In the genomic region with DNA sequence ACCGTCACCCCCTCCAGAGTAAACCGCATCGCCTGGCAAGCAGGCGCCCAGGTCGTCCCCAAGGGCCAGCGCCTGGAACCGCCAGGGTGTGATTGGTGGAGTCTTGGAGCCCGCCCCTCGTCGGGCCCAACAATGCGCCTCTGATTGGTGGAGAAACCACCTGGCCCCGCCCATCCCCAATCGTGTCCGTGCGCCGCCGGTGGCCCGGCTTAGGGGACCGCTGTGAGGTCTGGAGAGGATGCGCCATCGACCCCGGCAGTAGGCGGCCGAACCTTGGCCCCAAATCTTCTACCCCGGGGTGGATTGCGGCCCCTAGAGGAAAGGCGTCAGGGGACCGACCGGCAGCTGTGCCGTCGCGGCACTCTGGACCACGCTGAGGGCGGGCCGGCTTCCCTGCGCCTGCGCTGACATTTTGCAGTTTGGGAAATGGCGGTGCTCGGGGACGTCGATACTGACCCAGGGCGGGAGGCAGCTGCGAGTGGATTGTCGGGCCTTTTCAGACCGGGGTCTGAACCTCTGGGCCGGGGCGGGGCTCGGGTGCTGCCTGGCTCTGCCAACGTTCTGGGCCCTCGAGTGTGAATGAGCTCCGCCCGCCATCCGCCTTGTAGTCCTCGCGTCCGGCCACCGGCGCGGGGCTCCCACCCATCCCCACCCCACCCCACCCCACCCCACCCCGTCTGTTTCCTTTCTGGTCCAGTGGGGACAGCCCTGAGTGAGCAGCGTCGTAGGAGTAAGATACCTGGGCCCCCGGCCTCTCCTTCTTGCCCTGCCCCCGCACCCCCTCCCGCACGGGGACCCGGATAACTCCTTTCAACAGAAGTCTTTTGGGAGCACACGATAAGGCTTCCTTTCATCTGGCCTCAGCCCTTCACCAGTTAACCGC, we compare ENCODE assay signal across 1 cellular context.
TF ChIP-seq lines count a peak whose summit lies in the region.

No MANE protein-coding gene starts in this region.

TF ChIP-seq in K562, 482 proteins besides CTCF, POLR2A, EP300 and RAD21 (continued from another document and continues in another):
- peak; percentile 96 for TF ChIP-seq HINFP (tag; conservative IDR thresholded peaks at IDR 0.05; ENCODE audit: low read depth)
- peak; percentile 80; the same call in 1 of the 2 replicates for TF ChIP-seq CC2D1A (IDR thresholded peaks at IDR 0.05)
- peak; percentile 44 for TF ChIP-seq DEAF1 (CRISPR knock-in tag; IDR thresholded peaks at IDR 0.05)
- no peak; the same call in 1 of the 2 replicates for TF ChIP-seq EP400 (IDR thresholded peaks at IDR 0.05)
- peak; percentile 44 for TF ChIP-seq SAP30 (IDR thresholded peaks at IDR 0.05; ENCODE audit: borderline replicate concordance, insufficient read depth, low read depth, low read length, poor library complexity, severe bottlenecking)
- no peak for TF ChIP-seq NR2F6 (CRISPR knock-in tag; IDR thresholded peaks at IDR 0.05)
- TF ChIP-seq MTA3 (IDR thresholded peaks at IDR 0.05; ENCODE audit: borderline replicate concordance): peak; percentile 91
- TF ChIP-seq XRCC5 (IDR thresholded peaks at IDR 0.05; ENCODE audit: low read depth, low read length): no peak; the same call in 1 of the 2 replicates
- TF ChIP-seq TBL1XR1 (IDR thresholded peaks at IDR 0.05; ENCODE audit: low read length in 2 of 2): 0 out of 4 replicates have a peak, but pooled peaks of 1 of the 2 experiments have one; percentile 29
- no peak for TF ChIP-seq ZNF785 (CRISPR knock-in tag; IDR thresholded peaks at IDR 0.05)
- no peak for TF ChIP-seq ZNF239 (CRISPR knock-in tag; IDR thresholded peaks at IDR 0.05)
- peak; percentile 76 for TF ChIP-seq FUS (optimal IDR thresholded peaks at IDR 0.05; ENCODE audit: low read depth, low read length)
- TF ChIP-seq NCOA6 (IDR thresholded peaks at IDR 0.05): peak; percentile 48; the same call in 1 of the 2 replicates
- TF ChIP-seq DIDO1 (tag; IDR thresholded peaks at IDR 0.05; ENCODE audit: low read depth): 0 out of 2 replicates have a peak, but pooled peaks have one; percentile 30
- TF ChIP-seq GATA2 (CRISPR knock-in tag; IDR thresholded peaks at IDR 0.05): 0 out of 2 replicates have a peak, but pooled peaks have one; percentile 33
- TF ChIP-seq, protein P1, sequence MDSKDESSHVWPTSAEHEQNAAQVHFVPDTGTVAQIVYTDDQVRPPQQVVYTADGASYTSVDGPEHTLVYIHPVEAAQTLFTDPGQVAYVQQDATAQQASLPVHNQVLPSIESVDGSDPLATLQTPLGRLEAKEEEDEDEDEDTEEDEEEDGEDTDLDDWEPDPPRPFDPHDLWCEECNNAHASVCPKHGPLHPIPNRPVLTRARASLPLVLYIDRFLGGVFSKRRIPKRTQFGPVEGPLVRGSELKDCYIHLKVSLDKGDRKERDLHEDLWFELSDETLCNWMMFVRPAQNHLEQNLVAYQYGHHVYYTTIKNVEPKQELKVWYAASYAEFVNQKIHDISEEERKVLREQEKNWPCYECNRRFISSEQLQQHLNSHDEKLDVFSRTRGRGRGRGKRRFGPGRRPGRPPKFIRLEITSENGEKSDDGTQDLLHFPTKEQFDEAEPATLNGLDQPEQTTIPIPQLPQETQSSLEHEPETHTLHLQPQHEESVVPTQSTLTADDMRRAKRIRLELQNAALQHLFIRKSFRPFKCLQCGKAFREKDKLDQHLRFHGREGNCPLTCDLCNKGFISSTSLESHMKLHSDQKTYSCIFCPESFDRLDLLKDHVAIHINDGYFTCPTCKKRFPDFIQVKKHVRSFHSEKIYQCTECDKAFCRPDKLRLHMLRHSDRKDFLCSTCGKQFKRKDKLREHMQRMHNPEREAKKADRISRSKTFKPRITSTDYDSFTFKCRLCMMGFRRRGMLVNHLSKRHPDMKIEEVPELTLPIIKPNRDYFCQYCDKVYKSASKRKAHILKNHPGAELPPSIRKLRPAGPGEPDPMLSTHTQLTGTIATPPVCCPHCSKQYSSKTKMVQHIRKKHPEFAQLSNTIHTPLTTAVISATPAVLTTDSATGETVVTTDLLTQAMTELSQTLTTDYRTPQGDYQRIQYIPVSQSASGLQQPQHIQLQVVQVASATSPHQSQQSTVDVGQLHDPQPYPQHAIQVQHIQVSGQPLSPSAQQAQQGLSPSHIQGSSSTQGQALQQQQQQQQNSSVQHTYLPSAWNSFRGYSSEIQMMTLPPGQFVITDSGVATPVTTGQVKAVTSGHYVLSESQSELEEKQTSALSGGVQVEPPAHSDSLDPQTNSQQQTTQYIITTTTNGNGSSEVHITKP (IDR thresholded peaks at IDR 0.05; ENCODE audit: partially characterized antibody): no peak
- TF ChIP-seq ZNF76 (CRISPR knock-in tag; IDR thresholded peaks at IDR 0.05; ENCODE audit: borderline replicate concordance): no peak
- peak; percentile 84; the same call in 1 of the 2 replicates for TF ChIP-seq CAMTA2 (CRISPR knock-in tag; conservative IDR thresholded peaks at IDR 0.05)
- TF ChIP-seq SETDB1 (IDR thresholded peaks at IDR 0.05; ENCODE audit: low read length): no peak
- no peak for TF ChIP-seq ZSCAN32 (CRISPR knock-in tag; IDR thresholded peaks at IDR 0.05)
- TF ChIP-seq ZNF280B (CRISPR knock-in tag; IDR thresholded peaks at IDR 0.05): no peak
- peak; percentile 96 for TF ChIP-seq CBFA2T3 (IDR thresholded peaks at IDR 0.05)
- no peak for TF ChIP-seq ZC3H4 (CRISPR knock-in tag; IDR thresholded peaks at IDR 0.05; ENCODE audit: borderline replicate concordance)
- peak; percentile 85 for TF ChIP-seq RBBP5 (IDR thresholded peaks at IDR 0.05; ENCODE audit: borderline replicate concordance, insufficient read depth, low read length, poor library complexity, severe bottlenecking)
- TF ChIP-seq, protein P2, sequence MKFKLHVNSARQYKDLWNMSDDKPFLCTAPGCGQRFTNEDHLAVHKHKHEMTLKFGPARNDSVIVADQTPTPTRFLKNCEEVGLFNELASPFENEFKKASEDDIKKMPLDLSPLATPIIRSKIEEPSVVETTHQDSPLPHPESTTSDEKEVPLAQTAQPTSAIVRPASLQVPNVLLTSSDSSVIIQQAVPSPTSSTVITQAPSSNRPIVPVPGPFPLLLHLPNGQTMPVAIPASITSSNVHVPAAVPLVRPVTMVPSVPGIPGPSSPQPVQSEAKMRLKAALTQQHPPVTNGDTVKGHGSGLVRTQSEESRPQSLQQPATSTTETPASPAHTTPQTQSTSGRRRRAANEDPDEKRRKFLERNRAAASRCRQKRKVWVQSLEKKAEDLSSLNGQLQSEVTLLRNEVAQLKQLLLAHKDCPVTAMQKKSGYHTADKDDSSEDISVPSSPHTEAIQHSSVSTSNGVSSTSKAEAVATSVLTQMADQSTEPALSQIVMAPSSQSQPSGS (CRISPR knock-in tag; IDR thresholded peaks at IDR 0.05): no peak
- no peak for TF ChIP-seq FOXJ3 (CRISPR knock-in tag; IDR thresholded peaks at IDR 0.05)
- TF ChIP-seq ZNF79 (CRISPR knock-in tag; IDR thresholded peaks at IDR 0.05; ENCODE audit: low read depth): no peak
- TF ChIP-seq ZNF584 (CRISPR knock-in tag; IDR thresholded peaks at IDR 0.05; ENCODE audit: low read depth): no peak
- no peak for TF ChIP-seq ZNF165 (CRISPR knock-in tag; IDR thresholded peaks at IDR 0.05; ENCODE audit: borderline replicate concordance)
- TF ChIP-seq NFATC3 (IDR thresholded peaks at IDR 0.05): no peak
- TF ChIP-seq, protein P3, sequence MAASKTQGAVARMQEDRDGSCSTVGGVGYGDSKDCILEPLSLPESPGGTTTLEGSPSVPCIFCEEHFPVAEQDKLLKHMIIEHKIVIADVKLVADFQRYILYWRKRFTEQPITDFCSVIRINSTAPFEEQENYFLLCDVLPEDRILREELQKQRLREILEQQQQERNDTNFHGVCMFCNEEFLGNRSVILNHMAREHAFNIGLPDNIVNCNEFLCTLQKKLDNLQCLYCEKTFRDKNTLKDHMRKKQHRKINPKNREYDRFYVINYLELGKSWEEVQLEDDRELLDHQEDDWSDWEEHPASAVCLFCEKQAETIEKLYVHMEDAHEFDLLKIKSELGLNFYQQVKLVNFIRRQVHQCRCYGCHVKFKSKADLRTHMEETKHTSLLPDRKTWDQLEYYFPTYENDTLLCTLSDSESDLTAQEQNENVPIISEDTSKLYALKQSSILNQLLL (CRISPR knock-in tag; IDR thresholded peaks at IDR 0.05; ENCODE audit: borderline replicate concordance): no peak
- TF ChIP-seq ZNF668 (CRISPR knock-in tag; IDR thresholded peaks at IDR 0.05): no peak
- no peak for TF ChIP-seq RUNX1 (IDR thresholded peaks at IDR 0.05; ENCODE audit: low read depth)
- no peak for TF ChIP-seq DACH1 (IDR thresholded peaks at IDR 0.05; ENCODE audit: partially characterized antibody)
- no peak for TF ChIP-seq KLF13 (tag; IDR thresholded peaks at IDR 0.05; ENCODE audit: borderline replicate concordance, low read depth)
- no peak for TF ChIP-seq ATF1 (CRISPR knock-in tag; IDR thresholded peaks at IDR 0.05)
- TF ChIP-seq ATF1 (tag; IDR thresholded peaks at IDR 0.05): peak; percentile 90
- TF ChIP-seq PTRF (tag; IDR thresholded peaks at IDR 0.05): no peak
- TF ChIP-seq RAD51 (IDR thresholded peaks at IDR 0.05; ENCODE audit: borderline replicate concordance, low read depth): no peak
- TF ChIP-seq ZSCAN29 (IDR thresholded peaks at IDR 0.05): no peak
- TF ChIP-seq ZFP36 (IDR thresholded peaks at IDR 0.05; ENCODE audit: low read depth, low read length, partially characterized antibody): no peak
- TF ChIP-seq, protein P4, sequence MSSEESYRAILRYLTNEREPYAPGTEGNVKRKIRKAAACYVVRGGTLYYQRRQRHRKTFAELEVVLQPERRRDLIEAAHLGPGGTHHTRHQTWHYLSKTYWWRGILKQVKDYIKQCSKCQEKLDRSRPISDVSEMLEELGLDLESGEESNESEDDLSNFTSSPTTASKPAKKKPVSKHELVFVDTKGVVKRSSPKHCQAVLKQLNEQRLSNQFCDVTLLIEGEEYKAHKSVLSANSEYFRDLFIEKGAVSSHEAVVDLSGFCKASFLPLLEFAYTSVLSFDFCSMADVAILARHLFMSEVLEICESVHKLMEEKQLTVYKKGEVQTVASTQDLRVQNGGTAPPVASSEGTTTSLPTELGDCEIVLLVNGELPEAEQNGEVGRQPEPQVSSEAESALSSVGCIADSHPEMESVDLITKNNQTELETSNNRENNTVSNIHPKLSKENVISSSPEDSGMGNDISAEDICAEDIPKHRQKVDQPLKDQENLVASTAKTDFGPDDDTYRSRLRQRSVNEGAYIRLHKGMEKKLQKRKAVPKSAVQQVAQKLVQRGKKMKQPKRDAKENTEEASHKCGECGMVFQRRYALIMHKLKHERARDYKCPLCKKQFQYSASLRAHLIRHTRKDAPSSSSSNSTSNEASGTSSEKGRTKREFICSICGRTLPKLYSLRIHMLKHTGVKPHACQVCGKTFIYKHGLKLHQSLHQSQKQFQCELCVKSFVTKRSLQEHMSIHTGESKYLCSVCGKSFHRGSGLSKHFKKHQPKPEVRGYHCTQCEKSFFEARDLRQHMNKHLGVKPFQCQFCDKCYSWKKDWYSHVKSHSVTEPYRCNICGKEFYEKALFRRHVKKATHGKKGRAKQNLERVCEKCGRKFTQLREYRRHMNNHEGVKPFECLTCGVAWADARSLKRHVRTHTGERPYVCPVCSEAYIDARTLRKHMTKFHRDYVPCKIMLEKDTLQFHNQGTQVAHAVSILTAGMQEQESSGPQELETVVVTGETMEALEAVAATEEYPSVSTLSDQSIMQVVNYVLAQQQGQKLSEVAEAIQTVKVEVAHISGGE (CRISPR knock-in tag; IDR thresholded peaks at IDR 0.05): no peak
- TF ChIP-seq RBM39 (optimal IDR thresholded peaks at IDR 0.05; ENCODE audit: low read depth, low read length): peak; percentile 81
